In genomic region chr2:224832207-224832606, GRCh38 we compare ENCODE assay signal across 30 cellular contexts.
"Had no signal": no experiment of that assay in that cellular context is flagged by ENCODE, and none has a peak within 500 bp of the region (broad histone marks: within the 10 kb centered on the region; RNA-seq: fewer than 3 reads in every experiment).

No MANE protein-coding gene starts in this region.

- ATAC-seq: activated T-cell treated with anti-CD3 and anti-CD28 coated beads, Interleukin-2, amount 50 U/mL, for 4 hours; WTC11 had no signal

- H3K4me1 Mint-ChIP-seq: WTC11 had no signal

- H3K27ac Mint-ChIP-seq: activated CD8-positive, alpha-beta T cell treated with anti-CD3 and anti-CD28 coated beads, Interleukin-2, amount 10 ng/mL, durations not matched to agents 7 days and 5 days; activated T-helper 2 cell treated with anti-CD3 and anti-CD28 coated beads, Interferon-gamma antibody, Interleukin-2, Interleukin-4, amounts not matched to agents 10 μg/mL and 5 μg/mL and 100 μg/mL, durations not matched to agents 14 hours and 24 hours and 36 hours; T-helper 1 cell treated with Interleukin-12 subunit alpha and Interleukin-12 subunit beta and Interleukin-4 antibody, amounts not matched to agents 30 μg/mL and 1 μg/mL, for 36 hours; WTC11 had no signal

- DNase-seq: activated CD4-positive, alpha-beta T cell treated with anti-CD3 and anti-CD28 coated beads for 48 hours; activated CD4-positive, alpha-beta T cell treated with anti-CD3 and anti-CD28 coated beads, Interleukin-2, amount 50 U/mL, for 4 hours; activated CD4-positive, CD25-positive, alpha-beta regulatory T cell treated with anti-CD3 and anti-CD28 coated beads, Interleukin-2, amount 50 U/mL, for 72 hours; activated CD8-positive, alpha-beta memory T cell treated with anti-CD3 and anti-CD28 coated beads, Interleukin-2, amount 50 U/mL, for 48 hours; activated CD8-positive, alpha-beta T cell treated with anti-CD3 and anti-CD28 coated beads, Interleukin-2, amount 10 ng/mL, durations not matched to agents 7 days and 5 days; activated gamma-delta T cell treated with Interleukin-2 at 50 U/mL for 16 hours; activated T-cell treated with anti-CD3 and anti-CD28 coated beads, Interleukin-2, amount 50 U/mL, for 4 hours; adrenal gland; anterior cingulate cortex; caudate nucleus; colonic mucosa; Karpas-422; MM.1S; NCI-H1105; NCI-H1436; NCI-H1694 treated with DMSO at 0.1 percent for 48 hours; NCI-H345; NCI-H510A; NCI-H526 treated with DMSO at 0.1 percent for 48 hours; NCI-H82; Peyer's patch; Right ventricle myocardium superior; SJCRH30; T-helper 9 cell had no signal

- H3K4me1 ChIP-seq: adrenal gland, breast epithelium, colonic mucosa, Peyer's patch had no signal

- H3K4me3 ChIP-seq: adrenal gland, breast epithelium, colonic mucosa, Peyer's patch, SJCRH30 had no signal

- H3K27me3 ChIP-seq: adrenal gland, breast epithelium, colonic mucosa, Peyer's patch, SJCRH30 had no signal

- H3K4me3 Mint-ChIP-seq: activated CD8-positive, alpha-beta T cell treated with anti-CD3 and anti-CD28 coated beads, Interleukin-2, amount 10 ng/mL, durations not matched to agents 7 days and 5 days; activated naive CD8-positive, alpha-beta T cell; activated T-cell treated with anti-CD3 and anti-CD28 coated beads, Interleukin-2, amount 50 U/mL, for 4 hours; T-helper 1 cell treated with Interleukin-12 subunit alpha and Interleukin-12 subunit beta and Interleukin-4 antibody, amounts not matched to agents 30 μg/mL and 1 μg/mL, for 36 hours; WTC11 had no signal

- H3K27ac ChIP-seq: adrenal gland, breast epithelium, colonic mucosa, Peyer's patch, RWPE1, SJCRH30 had no signal

- H3K9me3 Mint-ChIP-seq: activated T-cell treated with anti-CD3 and anti-CD28 coated beads, Interleukin-2, amount 50 U/mL, for 4 hours; activated T-helper 2 cell treated with anti-CD3 and anti-CD28 coated beads, Interferon-gamma antibody, Interleukin-2, Interleukin-4, amounts not matched to agents 10 μg/mL and 5 μg/mL and 100 μg/mL, durations not matched to agents 14 hours and 24 hours and 36 hours; T-helper 1 cell treated with Interleukin-12 subunit alpha and Interleukin-12 subunit beta and Interleukin-4 antibody, amounts not matched to agents 30 μg/mL and 1 μg/mL, for 36 hours; WTC11 had no signal

- H3K36me3 Mint-ChIP-seq: WTC11 had no signal

- H3K36me3 ChIP-seq: adrenal gland, breast epithelium, colonic mucosa had no signal

- H3K27me3 Mint-ChIP-seq: activated naive CD8-positive, alpha-beta T cell had no signal

- H3K9me3 ChIP-seq: adrenal gland, breast epithelium, colonic mucosa, Peyer's patch had no signal
